Comparison of ENCODE assay signal across 6 cellular contexts in genomic region chr16:15655561-15655960, GRCh38. TPM values are rescaled to one million over a fixed set of nuclear protein-coding genes. Genes with fewer than 3 reads are reported as not detected.
DNase-seq lines count a peak whose midpoint lies in the region; ATAC-seq, FAIRE-seq and TF ChIP-seq lines count a peak whose summit lies in the region.
"Not testable (repeated sequence)": the region's sequence is repeated elsewhere in the genome, so short reads cannot be mapped to it uniquely, and the experiment has no call there.

No MANE protein-coding gene starts in this region.

- peak overlapping the region; percentile 19 for H3K27ac Mint-ChIP-seq in T-helper 17 cell
- peak overlapping the region; percentile 24 for H3K27ac Mint-ChIP-seq in activated naive CD4-positive, alpha-beta T cell treated with anti-CD3 and anti-CD28 coated beads, Interleukin-2, amount 10 ng/mL, durations not matched to agents 7 days and 5 days

- not testable (repeated sequence) for H3K4me2 ChIP-seq in GM12878 (ENCODE audit: control insufficient read depth, insufficient read depth); K562 (ENCODE audit: insufficient read depth, low read length)

- not testable (repeated sequence) for FAIRE-seq in GM12878 (lab: Jason Lieb, UNC); K562 (lab: Jason Lieb, UNC)

- not testable (repeated sequence) for TF ChIP-seq POLR2A in GM12878 (IDR thresholded peaks at IDR 0.05; ENCODE audit: low read depth, low read length); K562 (conservative IDR thresholded peaks at IDR 0.05)

- not testable (repeated sequence) for H3K9me1 ChIP-seq in K562 (ENCODE audit: control insufficient read depth, insufficient read depth, low read length)

- ATAC-seq in Panc1, T-helper 17 cell, GM12878, K562: not testable (repeated sequence)

- TSS peak; percentile 33 for BruUV-seq in Panc1 (replicated peaks; lab: Mats Ljungman, UMichigan)
- BruUV-seq in GM12878 (replicated peaks; lab: Mats Ljungman, UMichigan), result TSS peak; percentile 28
- not testable (repeated sequence) for BruUV-seq in K562 (replicated peaks; lab: Mats Ljungman, UMichigan)

- not testable (repeated sequence) for H3K4me3 ChIP-seq in HEK293 (ENCODE audit: low read depth, low read length); Panc1 (ENCODE audit: low read depth in 2 of 2, low read length in 2 of 2); GM12878; K562

- not testable (repeated sequence) for H3K27ac ChIP-seq in HEK293 (ENCODE audit: extremely low read depth, low read depth, low read length); Panc1 (ENCODE audit: low read length); GM12878 (ENCODE audit: control insufficient read depth, insufficient read depth); K562 (ENCODE audit: extremely low read depth, low read depth, low read length)

- not testable (repeated sequence) for H3K4me1 ChIP-seq in HEK293 (ENCODE audit: control insufficient read depth, insufficient read depth, low read length); Panc1 (ENCODE audit: control insufficient read depth, insufficient read depth, low read length)
- H3K4me1 ChIP-seq in GM12878 (ENCODE audit: control insufficient read depth, insufficient read depth, low read length) (peaks cover 29% of the 10 kb centered on the region), K562 (replicated peaks in 1 of 2; ENCODE audit: control insufficient read depth in 2 of 2, insufficient read depth in 2 of 2, low read length in 2 of 2) (peaks cover 13 to 17% of the 10 kb centered on the region in 2 experiments; a peak in 4 of 5 replicates)

- POLR2A ChIA-PET in HEK293 (lab: Yijun Ruan, JAX); Panc1 (lab: Charles Lee); GM12878 (lab: Charles Lee); K562 (lab: Yijun Ruan, JAX): not testable (repeated sequence)

- H3K4me3 Mint-ChIP-seq in T-helper 17 cell; activated naive CD4-positive, alpha-beta T cell treated with anti-CD3 and anti-CD28 coated beads, Interleukin-2, amount 10 ng/mL, durations not matched to agents 7 days and 5 days: not testable (repeated sequence)

- intact Hi-C loops in Panc1 (cut with micrococcal nuclease; ENCODE audit: unreplicated experiment); GM12878 (cut with micrococcal nuclease; ENCODE audit: unreplicated experiment); K562 (cut with micrococcal nuclease): not testable (repeated sequence)

- WGBS in GM12878 (ENCODE audit: insufficient coverage, insufficient replicate concordance, low lambda C conversion rate, missing lambda C conversion rate), result 98% methylated on average over 3 of the region's 6 CpGs
- 100% methylated on average over 2 of the region's 6 CpGs for WGBS in K562 (ENCODE audit: insufficient coverage, low coverage, missing lambda C conversion rate)

- H3K27me3 Mint-ChIP-seq in T-helper 17 cell; activated naive CD4-positive, alpha-beta T cell treated with anti-CD3 and anti-CD28 coated beads, Interleukin-2, amount 10 ng/mL, durations not matched to agents 7 days and 5 days: not testable (repeated sequence)

- not testable (repeated sequence) for H3K9ac ChIP-seq in GM12878 (ENCODE audit: control insufficient read depth, insufficient read depth, low read length); K562 (ENCODE audit: insufficient read depth in 1 of 2, low read depth in 2 of 2, low read length in 2 of 2)

- not testable (repeated sequence) for H3K9me3 ChIP-seq in HEK293 (ENCODE audit: control insufficient read depth, insufficient read depth, low read depth, low read length); Panc1 (ENCODE audit: control insufficient read depth, insufficient read depth, low read depth, low read length); T-helper 17 cell (ENCODE audit: control insufficient read depth, low read length, poor library complexity, severe bottlenecking); GM12878 (replicated peaks; ENCODE audit: control insufficient read depth, insufficient read depth, low read length); K562 (replicated peaks; ENCODE audit: control insufficient read depth, insufficient read depth, low read depth, low read length)

- H3K36me3 ChIP-seq in HEK293 (ENCODE audit: control insufficient read depth in 2 of 2, insufficient read depth in 1 of 2, low read length in 2 of 2); Panc1 (ENCODE audit: control insufficient read depth, insufficient read depth, low read length): not testable (repeated sequence)
- H3K36me3 ChIP-seq in GM12878 (ENCODE audit: control insufficient read depth in 2 of 2, insufficient read depth in 2 of 2, low read length in 1 of 2), result peaks cover 0 to 20% of the 10 kb centered on the region in 2 experiments; a peak in 3 of 4 replicates
- H3K36me3 ChIP-seq in K562 (ENCODE audit: control insufficient read depth, insufficient read depth, low read length), result peaks cover 24% of the 10 kb centered on the region; the same call in 2 of the 3 replicates

- H3K36me3 Mint-ChIP-seq in T-helper 17 cell (ENCODE audit: low read depth), result not testable (repeated sequence)
- H3K36me3 Mint-ChIP-seq in activated naive CD4-positive, alpha-beta T cell treated with anti-CD3 and anti-CD28 coated beads, Interleukin-2, amount 10 ng/mL, durations not matched to agents 7 days and 5 days, result peaks cover 54% of the 10 kb centered on the region

- not testable (repeated sequence) for TF ChIP-seq RAD21 in GM12878 (IDR thresholded peaks at IDR 0.05; ENCODE audit: insufficient read depth, low read depth, low read length); K562 (CRISPR knock-in tag; conservative IDR thresholded peaks at IDR 0.05 in 1 of 2, IDR thresholded peaks at IDR 0.05 in 1 of 2)

- not testable (repeated sequence) for H2AFZ ChIP-seq in GM12878 (ENCODE audit: control insufficient read depth, low read depth, low read length); K562 (ENCODE audit: low read depth, low read length)

- not testable (repeated sequence) for H3K27me3 ChIP-seq in Panc1 (ENCODE audit: control insufficient read depth, insufficient read depth, low read length); GM12878 (replicated peaks in 1 of 2; ENCODE audit: control insufficient read depth in 2 of 2, insufficient read depth in 2 of 2, low read length in 1 of 2); K562 (ENCODE audit: control insufficient read depth in 2 of 2, insufficient read depth in 2 of 2, low read length in 2 of 2)

- not testable (repeated sequence) for DNase-seq in Panc1 (ENCODE audit: low read depth, low spot score); T-helper 17 cell; activated naive CD4-positive, alpha-beta T cell treated with anti-CD3 and anti-CD28 coated beads, Interleukin-2, amount 10 ng/mL, durations not matched to agents 7 days and 5 days; GM12878 (ENCODE audit: low read depth, low spot score); K562 (ENCODE audit: extremely low read depth in 1 of 4, low spot score in 3 of 4)

- not testable (repeated sequence) for H3K9me3 Mint-ChIP-seq in activated naive CD4-positive, alpha-beta T cell treated with anti-CD3 and anti-CD28 coated beads, Interleukin-2, amount 10 ng/mL, durations not matched to agents 7 days and 5 days

- not testable (repeated sequence) for TF ChIP-seq CTCF in HEK293 (tag by site-specific recombination; IDR thresholded peaks at IDR 0.05); Panc1 (IDR thresholded peaks at IDR 0.05); GM12878 (IDR thresholded peaks at IDR 0.05 in 2 of 3, conservative IDR thresholded peaks at IDR 0.05 in 1 of 3; ENCODE audit: control insufficient read depth in 2 of 3, extremely low read depth in 1 of 3, insufficient read depth in 1 of 3, low read depth in 3 of 3, low read length in 3 of 3); K562 (IDR thresholded peaks at IDR 0.05 in 2 of 3, conservative IDR thresholded peaks at IDR 0.05 in 1 of 3; ENCODE audit: insufficient read depth in 2 of 3, low read depth in 1 of 3, low read length in 3 of 3)

- H3K4me1 Mint-ChIP-seq in T-helper 17 cell, result peaks cover 56% of the 10 kb centered on the region
- peaks cover 69% of the 10 kb centered on the region for H3K4me1 Mint-ChIP-seq in activated naive CD4-positive, alpha-beta T cell treated with anti-CD3 and anti-CD28 coated beads, Interleukin-2, amount 10 ng/mL, durations not matched to agents 7 days and 5 days

- RAD21 ChIA-PET in GM12878 (lab: Charles Lee; ENCODE audit: unreplicated experiment), result not testable (repeated sequence)

- in situ Hi-C loops in Panc1 (cut with HindIII; ENCODE audit: low pct_unique_long_range_greater_than_20kb, low sequenced_read_pairs); GM12878 (cut with MboI); K562 (cut with MboI): not testable (repeated sequence)

- H3K79me2 ChIP-seq in GM12878 (ENCODE audit: control insufficient read depth, insufficient read depth, low read length) (peaks cover 91% of the 10 kb centered on the region), K562 (ENCODE audit: control insufficient read depth, insufficient read depth, low read length) (peaks cover 83% of the 10 kb centered on the region)

- not testable (repeated sequence) for TF ChIP-seq EP300 in GM12878 (IDR thresholded peaks at IDR 0.05; ENCODE audit: borderline replicate concordance in 1 of 2, control insufficient read depth in 1 of 2, low read depth in 2 of 2, low read length in 2 of 2); K562 (IDR thresholded peaks at IDR 0.05; ENCODE audit: low read length)

- SMC1A ChIA-PET in GM12878 (lab: Charles Lee; ENCODE audit: uncharacterized antibody, unreplicated experiment), result not testable (repeated sequence)

- not testable (repeated sequence) for H4K20me1 ChIP-seq in GM12878 (ENCODE audit: control insufficient read depth, insufficient read depth)
- peaks cover 10% of the 10 kb centered on the region for H4K20me1 ChIP-seq in K562 (replicated peaks; ENCODE audit: control insufficient read depth, insufficient read depth, low read length)

- CTCF ChIA-PET in HEK293 (lab: Yijun Ruan, JAX), result interaction anchor here (1.0 kb wide), 1 partner anchor 228 kb away, joined by 3 read pairs; no protein-coding TSS in a partner anchor
- CTCF ChIA-PET in Panc1 (lab: Charles Lee); activated naive CD4-positive, alpha-beta T cell treated with anti-CD3 and anti-CD28 coated beads, Interleukin-2, amount 10 ng/mL, durations not matched to agents 7 days and 5 days (lab: Charles Lee); GM12878 (lab: Yijun Ruan, JAX); K562 (lab: Yijun Ruan, JAX; ENCODE audit: low intra/inter-chr PET ratio): not testable (repeated sequence)

RNA-seq across cellular contexts. Expression of gene NDE1, which starts 5.5 kb away (rescaled TPM):
- total RNA-seq in Panc1 (2021; ENCODE audit: unreplicated experiment) (99.1 TPM), T-helper 17 cell (100 to 1,000 TPM; 122 to 123 TPM), GM12878 (2014; rRNA removed) (68.4 and 73.1 TPM in 2 replicates), GM12878 (2014; rRNA removed; fragmentation: Illumina TruSeq; extraction: Trizol) (89.0 and 92.8 TPM in 2 replicates), GM12878 (2021) (148 and 156 TPM in 2 replicates), K562 (2014; rRNA removed) (27.5 and 28.2 TPM in 2 replicates), K562 (2014; rRNA removed; fragmentation: Illumina TruSeq; extraction: Trizol) (34.7 and 43.9 TPM in 2 replicates), K562 (2015; rRNA removed; fragmentation: Illumina TruSeq; extraction: Trizol) (29.0 and 30.0 TPM in 2 replicates), K562 (2021) (48.2 and 59.9 TPM in 2 replicates)
- polyA plus RNA-seq in Panc1 (2012; ENCODE audit: insufficient read length), result 56.6 TPM
- 114 and 115 TPM in 2 replicates for total RNA-seq in GM12878 (2013; cell fraction: nucleolus; rRNA removed)
- polyA plus RNA-seq in GM12878 (2011; ENCODE audit: low read depth), result 32.2 TPM
- polyA plus RNA-seq in GM12878 (2011; rRNA removed) (47.9 and 51.1 TPM in 2 replicates), GM12878 (2014; fragmentation: Illumina TruSeq; extraction: Trizol) (105 and 106 TPM in 2 replicates), GM12878 (2014; fragmentation: Nextera tagmentation; extraction: Ambion mirVana) (1 to 10 TPM; 5.7 to 7.4 TPM), GM12878 (2014; rRNA removed) (82.8 and 92.7 TPM in 2 replicates), GM12878 (2016; fragmentation: Nextera tagmentation; extraction: Ambion mirVana) (100 to 1,000 TPM in 1 of 2 experiments, 10 to 100 TPM in 1; 94.6 to 110 TPM), K562 (2011; rRNA removed) (21.7 and 24.8 TPM in 2 replicates), K562 (2014; fragmentation: Illumina TruSeq; extraction: Trizol) (39.2 and 40.4 TPM in 2 replicates), K562 (2014; fragmentation: Nextera tagmentation; extraction: Ambion mirVana) (1 to 10 TPM; 3.1 to 3.6 TPM), K562 (2014; rRNA removed) (31.0 and 32.2 TPM in 2 replicates)
- 62.1 and 78.8 TPM in 2 replicates for polyA plus RNA-seq in GM12878 (2011; cell fraction: cytosol; rRNA removed)
- polyA plus RNA-seq in GM12878 (2011; cell fraction: nucleus; rRNA removed), result 34.2 and 47.9 TPM in 2 replicates
- polyA plus RNA-seq in GM12878 (2012), result 51.2 and 74.8 TPM in 2 replicates
- polyA minus RNA-seq in GM12878 (2011; rRNA and poly(A)+ RNA removed), result 39.5 and 59.3 TPM in 2 replicates
- 40.0 and 49.7 TPM in 2 replicates for polyA minus RNA-seq in GM12878 (2011; cell fraction: cytosol; rRNA and poly(A)+ RNA removed)
- polyA minus RNA-seq in GM12878 (2011; cell fraction: nucleus; rRNA and poly(A)+ RNA removed), result 20.6 and 44.3 TPM in 2 replicates
- 97.1 and 106 TPM in 2 replicates for total RNA-seq in K562 (2011; cell fraction: chromatin; rRNA removed; ENCODE audit: low replicate concordance)
- total RNA-seq in K562 (2011; cell fraction: nucleolus; rRNA removed), result 52.9 and 59.7 TPM in 2 replicates
- 67.1 and 73.9 TPM in 2 replicates for total RNA-seq in K562 (2011; cell fraction: nucleoplasm; rRNA removed)
- 24.6 and 27.8 TPM in 2 replicates for polyA plus RNA-seq in K562 (2011; cell fraction: cytosol; rRNA removed)
- 18.8 and 22.8 TPM in 2 replicates for polyA plus RNA-seq in K562 (2011; cell fraction: nucleus; rRNA removed)
- 30.4 and 37.2 TPM in 2 replicates for polyA plus RNA-seq in K562 (2012)
- 31.2 and 32.1 TPM in 2 replicates for polyA minus RNA-seq in K562 (2011; rRNA and poly(A)+ RNA removed)
- polyA minus RNA-seq in K562 (2011; cell fraction: cytosol; rRNA and poly(A)+ RNA removed), result 27.2 and 29.6 TPM in 2 replicates
- polyA minus RNA-seq in K562 (2011; cell fraction: nucleus; rRNA and poly(A)+ RNA removed), result 15.2 and 21.0 TPM in 2 replicates

RNA-seq across cellular contexts. Expression of gene MARF1, which starts 12.6 kb away (rescaled TPM):
- total RNA-seq in Panc1 (2021; ENCODE audit: unreplicated experiment) (51.5 TPM), T-helper 17 cell (100 to 1,000 TPM; 159 to 164 TPM), GM12878 (2014; rRNA removed) (11.7 and 13.8 TPM in 2 replicates), GM12878 (2014; rRNA removed; fragmentation: Illumina TruSeq; extraction: Trizol) (13.0 and 13.5 TPM in 2 replicates), GM12878 (2021) (40.1 and 41.6 TPM in 2 replicates), K562 (2014; rRNA removed) (8.8 and 11.7 TPM in 2 replicates), K562 (2014; rRNA removed; fragmentation: Illumina TruSeq; extraction: Trizol) (8.6 and 12.4 TPM in 2 replicates), K562 (2015; rRNA removed; fragmentation: Illumina TruSeq; extraction: Trizol) (8.8 and 9.1 TPM in 2 replicates), K562 (2021) (29.9 and 33.2 TPM in 2 replicates)
- polyA plus RNA-seq in Panc1 (2012; ENCODE audit: insufficient read length), result 23.5 TPM
- total RNA-seq in GM12878 (2013; cell fraction: nucleolus; rRNA removed), result 164 and 178 TPM in 2 replicates
- 21.0 TPM for polyA plus RNA-seq in GM12878 (2011; ENCODE audit: low read depth)
- polyA plus RNA-seq in GM12878 (2011; rRNA removed) (21.4 and 24.1 TPM in 2 replicates), GM12878 (2014; fragmentation: Illumina TruSeq; extraction: Trizol) (23.8 and 27.7 TPM in 2 replicates), GM12878 (2014; fragmentation: Nextera tagmentation; extraction: Ambion mirVana) (1 to 10 TPM; 4.5 to 5.9 TPM), GM12878 (2014; rRNA removed) (19.1 and 20.7 TPM in 2 replicates), GM12878 (2016; fragmentation: Nextera tagmentation; extraction: Ambion mirVana) (10 to 100 TPM; 13.4 to 14.3 TPM), K562 (2011; rRNA removed) (14.9 and 15.8 TPM in 2 replicates), K562 (2014; fragmentation: Illumina TruSeq; extraction: Trizol) (20.0 and 20.4 TPM in 2 replicates), K562 (2014; fragmentation: Nextera tagmentation; extraction: Ambion mirVana) (1 to 10 TPM; 4.7 to 5.3 TPM), K562 (2014; rRNA removed) (10.5 and 13.5 TPM in 2 replicates)
- polyA plus RNA-seq in GM12878 (2011; cell fraction: cytosol; rRNA removed), result 13.3 and 19.5 TPM in 2 replicates
- 75.8 and 83.5 TPM in 2 replicates for polyA plus RNA-seq in GM12878 (2011; cell fraction: nucleus; rRNA removed)
- 19.9 and 20.7 TPM in 2 replicates for polyA plus RNA-seq in GM12878 (2012)
- 27.6 and 60.3 TPM in 2 replicates for polyA minus RNA-seq in GM12878 (2011; rRNA and poly(A)+ RNA removed)
- 13.4 and 13.9 TPM in 2 replicates for polyA minus RNA-seq in GM12878 (2011; cell fraction: cytosol; rRNA and poly(A)+ RNA removed)
- 34.2 and 47.5 TPM in 2 replicates for polyA minus RNA-seq in GM12878 (2011; cell fraction: nucleus; rRNA and poly(A)+ RNA removed)
- 123 and 208 TPM in 2 replicates for total RNA-seq in K562 (2011; cell fraction: chromatin; rRNA removed; ENCODE audit: low replicate concordance)
- total RNA-seq in K562 (2011; cell fraction: nucleolus; rRNA removed), result 39.4 and 39.6 TPM in 2 replicates
- 73.5 and 85.4 TPM in 2 replicates for total RNA-seq in K562 (2011; cell fraction: nucleoplasm; rRNA removed)
- 6.0 and 8.9 TPM in 2 replicates for polyA plus RNA-seq in K562 (2011; cell fraction: cytosol; rRNA removed)
- polyA plus RNA-seq in K562 (2011; cell fraction: nucleus; rRNA removed), result 55.8 and 66.2 TPM in 2 replicates
- 15.9 and 23.1 TPM in 2 replicates for polyA plus RNA-seq in K562 (2012)
- 27.3 and 31.8 TPM in 2 replicates for polyA minus RNA-seq in K562 (2011; rRNA and poly(A)+ RNA removed)
- 12.8 and 15.4 TPM in 2 replicates for polyA minus RNA-seq in K562 (2011; cell fraction: cytosol; rRNA and poly(A)+ RNA removed)
- polyA minus RNA-seq in K562 (2011; cell fraction: nucleus; rRNA and poly(A)+ RNA removed), result 24.4 and 39.8 TPM in 2 replicates
